11 cellular contexts compared by ENCODE assay signal in genomic region chr20:9989066-9989724, GRCh38. TPM values are rescaled to one million over a fixed set of nuclear protein-coding genes. Genes with fewer than 3 reads are reported as not detected.
DNase-seq lines count a peak whose midpoint lies in the region; ATAC-seq, FAIRE-seq and TF ChIP-seq lines count a peak whose summit lies in the region.
"Had no signal": no experiment of that assay in that cellular context is flagged by ENCODE, and none has a peak within 500 bp of the region (broad histone marks: within the 10 kb centered on the region; RNA-seq: fewer than 3 reads in every experiment).

No MANE protein-coding gene starts in this region.

- WGBS in tibial nerve, 2 donors: 0% methylated on average over 1 of the region's 1 CpG
- 15 to 21% methylated on average over 1 of the region's 1 CpG for WGBS in testis, 2 donors

- no peak for ATAC-seq in HG03469 (IDR thresholded peaks at IDR 0.05; ENCODE audit: unreplicated experiment)

- H3K36me3 Mint-ChIP-seq in astrocyte (ENCODE audit: low read depth, unreplicated experiment): no peaks in the 10 kb centered on the region

- no peaks in the 10 kb centered on the region for H3K9me3 ChIP-seq in astrocyte (ENCODE audit: insufficient read depth, low read depth, low read length)
- no peaks in the 10 kb centered on the region for H3K9me3 ChIP-seq in tibial nerve
- no peaks in the 10 kb centered on the region for H3K9me3 ChIP-seq in testis
- H3K9me3 ChIP-seq: ovary had no signal

- TF ChIP-seq POLR2A in tibial nerve (IDR thresholded peaks at IDR 0.05): no peak
- TF ChIP-seq POLR2A in testis (IDR thresholded peaks at IDR 0.05): no peak

- H3K9ac ChIP-seq in astrocyte (ENCODE audit: low read length): no peak overlapping the region

- no peaks in the 10 kb centered on the region for H3K9me3 Mint-ChIP-seq in astrocyte (ENCODE audit: unreplicated experiment)
- H3K9me3 Mint-ChIP-seq: activated CD4-positive, alpha-beta memory T cell treated with anti-CD3 and anti-CD28 coated beads, Interleukin-2, amount 10 ng/mL, durations not matched to agents 7 days and 5 days had no signal

- TF ChIP-seq CTCF in astrocyte (IDR thresholded peaks at IDR 0.05; ENCODE audit: insufficient read depth, low read depth, low read length): no peak
- TF ChIP-seq CTCF in tibial nerve (IDR thresholded peaks at IDR 0.05): no peak
- no peak for TF ChIP-seq CTCF in testis (IDR thresholded peaks at IDR 0.05)

- no peaks in the 10 kb centered on the region for H3K27me3 Mint-ChIP-seq in astrocyte (ENCODE audit: low read depth, unreplicated experiment)

- H3K79me2 ChIP-seq in astrocyte (ENCODE audit: insufficient read depth, low read length): no peaks in the 10 kb centered on the region

- H3K36me3 ChIP-seq in astrocyte (ENCODE audit: insufficient read depth, low read length) (no peaks in the 10 kb centered on the region), tibial nerve (no peaks in the 10 kb centered on the region), testis (ENCODE audit: low read depth, missing control alignments) (no peaks in the 10 kb centered on the region)
- H3K36me3 ChIP-seq: cardiac muscle cell, ovary had no signal

- intact Hi-C loops in testis (cut with DNase I; ENCODE audit: low total_unique reads): no loop called here

- no peak overlapping the region for H3K4me3 Mint-ChIP-seq in astrocyte (ENCODE audit: unreplicated experiment)
- H3K4me3 Mint-ChIP-seq: activated CD4-positive, alpha-beta memory T cell treated with anti-CD3 and anti-CD28 coated beads, Interleukin-2, amount 10 ng/mL, durations not matched to agents 7 days and 5 days had no signal

- no peak overlapping the region for H2AFZ ChIP-seq in astrocyte (ENCODE audit: low read depth, low read length)

- H3K27me3 ChIP-seq in astrocyte (ENCODE audit: insufficient read depth, low read length) (no peaks in the 10 kb centered on the region), tibial nerve (no peaks in the 10 kb centered on the region), testis (no peaks in the 10 kb centered on the region)
- H3K27me3 ChIP-seq: cardiac muscle cell, ovary had no signal

- no peaks in the 10 kb centered on the region for H4K20me1 ChIP-seq in astrocyte (ENCODE audit: insufficient read depth, low read length)

- peak; percentile 17 for FAIRE-seq in astrocyte (lab: Jason Lieb, UNC)

- no peak overlapping the region for H3K27ac Mint-ChIP-seq in astrocyte (ENCODE audit: unreplicated experiment)
- H3K27ac Mint-ChIP-seq: activated CD4-positive, alpha-beta memory T cell treated with anti-CD3 and anti-CD28 coated beads, Interleukin-2, amount 10 ng/mL, durations not matched to agents 7 days and 5 days had no signal

- peaks cover 6% of the 10 kb centered on the region for H3K4me1 Mint-ChIP-seq in astrocyte (ENCODE audit: low read depth, unreplicated experiment)
- H3K4me1 Mint-ChIP-seq: activated CD4-positive, alpha-beta memory T cell treated with anti-CD3 and anti-CD28 coated beads, Interleukin-2, amount 10 ng/mL, durations not matched to agents 7 days and 5 days had no signal

- DNase-seq in M059J (ENCODE audit: low read depth) (peak; percentile 52), astrocyte (ENCODE audit: low read depth) (peak; percentile 77), hepatic stellate cell (ENCODE audit: low spot score) (peak; percentile 4), tibial nerve (ENCODE audit: low spot score in 2 of 2) (no peak), testis (no peak), amniotic stem cell (lab: John Stamatoyannopoulos, UW) (no peak)
- DNase-seq: activated CD4-positive, alpha-beta memory T cell treated with anti-CD3 and anti-CD28 coated beads, Interleukin-2, amount 10 ng/mL, durations not matched to agents 7 days and 5 days; NCI-H2029 treated with DMSO at 0.1 percent for 48 hours; ovary had no signal

- H3K27ac ChIP-seq in astrocyte (ENCODE audit: low read depth, low read length) (no peak overlapping the region), tibial nerve (peak overlapping the region in 2 of 4 donors; percentile 2 to 55), testis (no peak overlapping the region)
- H3K27ac ChIP-seq: cardiac muscle cell, ovary had no signal

- H3K4me1 ChIP-seq in astrocyte (ENCODE audit: insufficient read depth, low read length) (no peaks in the 10 kb centered on the region), tibial nerve (peaks cover 0 to 15% (median 3%) of the 10 kb centered on the region in 4 donors), testis (no peaks in the 10 kb centered on the region)

- H3K4me3 ChIP-seq in astrocyte (ENCODE audit: insufficient read depth, low read depth, low read length): no peak overlapping the region
- no peak overlapping the region for H3K4me3 ChIP-seq in tibial nerve
- H3K4me3 ChIP-seq in testis: no peak overlapping the region
- H3K4me3 ChIP-seq: cardiac muscle cell, ovary had no signal

- no peak overlapping the region for H3K4me2 ChIP-seq in astrocyte (ENCODE audit: low read length)

- peak; percentile 34 to 36 for TF ChIP-seq EP300 in tibial nerve (IDR thresholded peaks at IDR 0.05)

RNA-seq across cellular contexts. Expression of gene ANKEF1, which starts 45.6 kb away (rescaled TPM):
- 4.5 and 6.3 TPM in 2 replicates for total RNA-seq in M059J (2014; rRNA removed; shearing (Covaris generic))
- total RNA-seq in astrocyte (2.6 and 3.4 TPM in 2 replicates), tibial nerve (1 to 10 TPM in 3 of 4 donors, under 1 TPM in 1; 0.87 to 2.4 (median 1.7) TPM), testis (10 to 100 TPM; 14.4 to 32.4 TPM)
- 52.1 TPM for polyA plus RNA-seq in testis (ENCODE audit: insufficient read depth, low read depth, low replicate concordance)

Comparison
In these comparisons a context has a peak if more than half of its experiments do, and no peak if none do; other contexts are left out.
1. DNase-seq: peak in M059J (single experiment), astrocyte (single experiment) and hepatic stellate cell (single experiment); none in tibial nerve (0 of 2), testis (single experiment) and amniotic stem cell (single experiment).